ENCODE assay signal across 20 cellular contexts in the genomic region with DNA sequence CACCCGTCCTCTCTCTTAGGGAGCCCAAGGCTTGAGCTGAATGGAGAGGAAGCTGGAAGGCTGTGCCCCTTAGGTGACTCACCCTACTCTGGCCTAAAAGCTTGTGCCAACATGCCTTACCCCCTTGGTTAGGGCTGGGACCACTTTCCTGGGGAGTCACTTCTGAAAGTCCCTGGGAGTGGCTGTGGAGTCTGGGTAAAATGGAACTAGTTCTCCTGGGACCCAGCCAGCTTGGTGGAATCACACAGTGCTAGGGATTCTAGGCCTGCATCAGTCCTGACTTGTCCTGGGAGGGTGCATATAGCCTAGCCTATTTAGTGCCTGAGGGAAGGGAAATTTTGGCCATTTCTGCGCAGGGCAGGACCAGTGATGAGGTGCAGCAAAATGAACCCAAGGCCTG. TPM values are rescaled to one million over a fixed set of nuclear protein-coding genes. Genes with fewer than 3 reads are reported as not detected.
A peak's percentile ranks its signal among the peaks of the same experiment; 100 is the strongest.
DNase-seq lines count a peak whose midpoint lies in the region; ATAC-seq and TF ChIP-seq lines count a peak whose summit lies in the region.
"Had no signal": no experiment of that assay in that cellular context is flagged by ENCODE, and none has a peak within 500 bp of the region (broad histone marks: within the 10 kb centered on the region; RNA-seq: fewer than 3 reads in every experiment).

No MANE protein-coding gene starts in this region.

- H3K4me3 ChIP-seq in PC-3 (ENCODE audit: low read length): no peak overlapping the region
- no peak overlapping the region for H3K4me3 ChIP-seq in mucosa of stomach (ENCODE audit: low read length)
- H3K4me3 ChIP-seq in upper lobe of left lung: no peak overlapping the region
- H3K4me3 ChIP-seq: cardiac muscle cell, dorsolateral prefrontal cortex, SJSA1 had no signal

- WGBS in upper lobe of left lung, 2 donors: 79 to 92% methylated on average over 2 of the region's 2 CpGs

- H3F3A ChIP-seq in PC-3 (ENCODE audit: low read length, unreplicated experiment): no peaks in the 10 kb centered on the region

- no peaks in the 10 kb centered on the region for H3K9me3 ChIP-seq in PC-3 (ENCODE audit: low read length)
- no peaks in the 10 kb centered on the region for H3K9me3 ChIP-seq in mucosa of stomach (ENCODE audit: control insufficient read depth, low read length)
- no peaks in the 10 kb centered on the region for H3K9me3 ChIP-seq in upper lobe of left lung
- H3K9me3 ChIP-seq: SJSA1 had no signal

- H3K9me2 ChIP-seq in PC-3 (replicated peaks; ENCODE audit: low read length): no peaks in the 10 kb centered on the region

- H3K9ac ChIP-seq in PC-3 (ENCODE audit: low read length) (no peak overlapping the region), mucosa of stomach (ENCODE audit: low read length) (peak overlapping the region; percentile 40)

- no peaks in the 10 kb centered on the region for H4K20me1 ChIP-seq in PC-3 (ENCODE audit: low read length)

- no peaks in the 10 kb centered on the region for H3K27me3 ChIP-seq in PC-3 (ENCODE audit: low read length)
- H3K27me3 ChIP-seq in mucosa of stomach (ENCODE audit: control insufficient read depth, insufficient read depth, low read length): no peaks in the 10 kb centered on the region
- no peaks in the 10 kb centered on the region for H3K27me3 ChIP-seq in upper lobe of left lung

- H3K79me2 ChIP-seq in PC-3 (ENCODE audit: low read length): no peaks in the 10 kb centered on the region

- ATAC-seq in PC-3: no peak
- ATAC-seq in upper lobe of left lung (ENCODE audit: low FRiP score in 2 of 2): peak in 1 of 2 donors; percentile 3
- ATAC-seq: CD8-positive, alpha-beta T cell had no signal

- no TSS peak for BruUV-seq in PC-3 (replicated peaks; lab: Mats Ljungman, UMichigan)

- DNase-seq in PC-3 (no peak), epithelial cell of prostate (ENCODE audit: low read depth, low spot score) (peak; percentile 91), upper lobe of left lung (peak in 1 of 2 donors; percentile 48), posterior cingulate gyrus (no peak)
- DNase-seq in activated CD8-positive, alpha-beta memory T cell treated with anti-CD3 and anti-CD28 coated beads, Interleukin-2, amount 50 U/mL, for 48 hours: no peak
- no peak for DNase-seq in stimulated activated naive CD4-positive, alpha-beta T cell treated with Interleukin-2 at 50 U/mL for 16 hours (lab: John Stamatoyannopoulos, UW)
- DNase-seq: activated CD4-positive, alpha-beta T cell treated with anti-CD3 and anti-CD28 coated beads, Interleukin-2, amount 50 U/mL, for 4 hours; CD8-positive, alpha-beta T cell; dorsolateral prefrontal cortex; GDM1; NCI-H1417 treated with DMSO at 0.1 percent for 48 hours; NCI-H2107; NCI-H69; nephron progenitor cell; stimulated activated CD4-positive, alpha-beta T cell treated with anti-CD3 and anti-CD28 coated beads, Interleukin-4, amount 100 ng/mL, for 1 hour had no signal

- no peak overlapping the region for H3K4me2 ChIP-seq in PC-3 (ENCODE audit: low read length)

- no peak for TF ChIP-seq EP300 in upper lobe of left lung (IDR thresholded peaks at IDR 0.05)

- H3K27ac ChIP-seq in PC-3 (ENCODE audit: low read length): peak overlapping the region; percentile 13; the same call in 1 of the 2 replicates
- peak overlapping the region; percentile 84 for H3K27ac ChIP-seq in epithelial cell of prostate
- peak overlapping the region; percentile 71 to 81 (median 78) for H3K27ac ChIP-seq in upper lobe of left lung
- H3K27ac ChIP-seq: cardiac muscle cell, dorsolateral prefrontal cortex, SJSA1 had no signal

- H3K4me1 ChIP-seq in PC-3 (ENCODE audit: insufficient read depth, low read length) (peaks cover 55% of the 10 kb centered on the region), mucosa of stomach (ENCODE audit: control insufficient read depth, insufficient read depth, low read length) (peaks cover 61% of the 10 kb centered on the region), upper lobe of left lung (peaks cover 29 to 51% (median 38%) of the 10 kb centered on the region in 4 donors)

- TF ChIP-seq CTCF in PC-3 (conservative IDR thresholded peaks at IDR 0.05; ENCODE audit: low read depth, low read length) (no peak), upper lobe of left lung (IDR thresholded peaks at IDR 0.05) (no peak)

- intact Hi-C loops in PC-3 (cut with micrococcal nuclease): no loop called here
- intact Hi-C loops in posterior cingulate gyrus (cut with DNase I): no loop called here

- CTCF ChIA-PET in PC-3 (lab: Charles Lee): interaction anchor here (1.5 kb wide), 1 partner anchor 21 kb away, joined by 7 read pairs; no protein-coding TSS in a partner anchor

- no peak overlapping the region for H2AFZ ChIP-seq in PC-3 (ENCODE audit: low read length)

- H3K36me3 ChIP-seq in PC-3 (ENCODE audit: low read depth, low read length) (no peaks in the 10 kb centered on the region), mucosa of stomach (ENCODE audit: control insufficient read depth, insufficient read depth, low read length) (no peaks in the 10 kb centered on the region), upper lobe of left lung (no peaks in the 10 kb centered on the region)
- H3K36me3 ChIP-seq: cardiac muscle cell, SJSA1 had no signal

- TF ChIP-seq POLR2A in upper lobe of left lung (IDR thresholded peaks at IDR 0.05): no peak

- POLR2A ChIA-PET in PC-3 (lab: Charles Lee; ENCODE audit: unreplicated experiment): no interaction called here

RNA-seq across cellular contexts. Expression of a gene that starts 10.5 kb away (rescaled TPM):
- total RNA-seq in PC-3 (2014; rRNA removed) (1.6 and 2.4 TPM in 2 replicates), upper lobe of left lung (100 to 1,000 TPM in 3 of 6 donors, 10 to 100 TPM in 3; 51.1 to 134 (median 98.5) TPM)
- total RNA-seq: cardiac muscle cell, OCI-LY7 had no signal

RNA-seq across cellular contexts. Expression of a gene that starts 24.2 kb away (rescaled TPM):
- total RNA-seq in PC-3 (2014; rRNA removed) (not detected in 2 replicates), upper lobe of left lung (1 to 10 TPM in 1 of 6 donors, under 1 TPM in 1, not detected in 4; 0.46 to 1.1 TPM)
- total RNA-seq: CD8-positive, alpha-beta T cell; mesothelial cell of epicardium; OCI-LY7; SJSA1 had no signal

RNA-seq across cellular contexts. Expression of a gene that starts 24.4 kb away (rescaled TPM):
- total RNA-seq in PC-3 (2014; rRNA removed) (32.4 and 48.1 TPM in 2 replicates), upper lobe of left lung (100 to 1,000 TPM in 2 of 6 donors, 10 to 100 TPM in 4; 42.4 to 137 (median 93.0) TPM)

RNA-seq across cellular contexts. Expression of a gene that starts 31.9 kb away (rescaled TPM):
- not detected in 2 replicates for total RNA-seq in PC-3 (2014; rRNA removed)
- 1 to 10 TPM in 5 of 6 donors, under 1 TPM in 1; 0.37 to 7.4 (median 3.3) TPM for total RNA-seq in upper lobe of left lung
- total RNA-seq: cardiac muscle cell, SJSA1 had no signal

RNA-seq across cellular contexts. Expression of a gene that starts 53.5 kb away (rescaled TPM):
- total RNA-seq in PC-3 (2014; rRNA removed) (0.52 and 0.77 TPM in 2 replicates), upper lobe of left lung (1 to 10 TPM; 1.0 to 4.1 (median 1.7) TPM)
- total RNA-seq: OCI-LY7 had no signal

Comparison
In these comparisons a context has a peak if more than half of its experiments do, and no peak if none do; other contexts are left out.
1. H3K27ac ChIP-seq: peak in every context shown above with its lines; median percentile 84 in epithelial cell of prostate; 78 in upper lobe of left lung; 13 in PC-3.
2. RNA of a gene that starts 10.5 kb away (total RNA-seq): 51.1 to 134 TPM in upper lobe of left lung; 1.6 to 2.4 TPM in PC-3; every median in the first group is over 10 times any median in the second.